ENCODE assay signal across 2 cellular contexts in genomic region chr16:2133797-2134196, GRCh38. TPM values are rescaled to one million over a fixed set of nuclear protein-coding genes. Genes with fewer than 3 reads are reported as not detected.
"Had no signal": no experiment of that assay in that cellular context is flagged by ENCODE, and none has a peak within 500 bp of the region (broad histone marks: within the 10 kb centered on the region; RNA-seq: fewer than 3 reads in every experiment).

No MANE protein-coding gene starts in this region.

RNA-seq across cellular contexts. Expression of gene RAB26, which starts 14.6 kb away (rescaled TPM):
- total RNA-seq: activated T-cell treated with anti-CD3 and anti-CD28 coated beads, Interleukin-2, amount 50 U/mL, for 4 hours; naive thymus-derived CD8-positive, alpha-beta T cell had no signal
